ENCODE assay signal across 2 cellular contexts in the genomic region with DNA sequence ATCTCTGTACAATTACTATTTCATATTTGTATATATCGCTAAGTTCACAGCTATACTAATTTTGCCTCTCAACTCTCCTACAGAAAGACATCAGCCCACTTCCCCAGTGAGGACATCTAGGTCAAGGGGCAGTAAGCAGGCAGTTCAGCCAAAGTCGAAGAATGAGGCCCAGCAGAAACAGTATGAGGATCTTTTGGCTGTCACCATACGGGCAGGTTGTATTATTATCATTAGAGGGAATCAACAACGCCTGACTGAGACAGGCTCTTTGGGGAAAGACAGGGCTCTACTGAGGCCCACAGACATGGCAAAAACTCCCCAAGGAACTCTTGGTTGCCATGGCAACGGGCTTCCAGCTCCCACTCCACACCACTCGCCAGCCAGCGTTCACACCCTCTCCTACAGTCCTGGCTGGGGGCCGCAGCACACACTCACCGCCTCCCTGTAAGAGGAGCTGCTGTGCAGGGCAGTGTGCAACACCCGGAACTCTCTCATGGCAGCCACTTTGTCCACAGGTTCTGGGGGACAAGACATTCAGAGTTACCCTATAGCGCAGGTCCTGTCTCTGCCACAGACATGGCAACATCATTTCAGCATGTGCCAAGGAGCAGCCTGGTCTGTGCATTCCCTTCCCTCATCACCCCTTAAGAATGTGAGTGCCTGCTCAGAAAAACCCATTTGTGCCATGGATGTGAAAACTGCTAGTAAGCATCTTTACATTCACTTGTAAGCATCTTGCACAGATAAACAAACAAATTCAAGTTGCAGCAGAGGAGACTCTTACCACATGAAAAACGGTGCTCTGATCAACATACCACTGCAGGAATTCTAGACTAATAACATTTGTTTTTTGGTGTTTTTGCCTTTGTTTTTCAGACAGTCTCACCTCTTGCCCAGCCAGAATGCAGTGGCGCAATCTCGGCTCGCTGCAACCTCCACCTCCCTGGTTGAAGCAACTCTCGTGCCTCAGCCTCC.
TF ChIP-seq lines count a peak whose summit lies in the region.

No MANE protein-coding gene starts in this region.

TF ChIP-seq in Ishikawa, 13 proteins besides CTCF, POLR2A, EP300 and RAD21 (continued from another document):
- TF ChIP-seq, protein P1, sequence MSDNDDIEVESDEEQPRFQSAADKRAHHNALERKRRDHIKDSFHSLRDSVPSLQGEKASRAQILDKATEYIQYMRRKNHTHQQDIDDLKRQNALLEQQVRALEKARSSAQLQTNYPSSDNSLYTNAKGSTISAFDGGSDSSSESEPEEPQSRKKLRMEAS (IDR thresholded peaks at IDR 0.05) = no peak
- TF ChIP-seq, protein P2, sequence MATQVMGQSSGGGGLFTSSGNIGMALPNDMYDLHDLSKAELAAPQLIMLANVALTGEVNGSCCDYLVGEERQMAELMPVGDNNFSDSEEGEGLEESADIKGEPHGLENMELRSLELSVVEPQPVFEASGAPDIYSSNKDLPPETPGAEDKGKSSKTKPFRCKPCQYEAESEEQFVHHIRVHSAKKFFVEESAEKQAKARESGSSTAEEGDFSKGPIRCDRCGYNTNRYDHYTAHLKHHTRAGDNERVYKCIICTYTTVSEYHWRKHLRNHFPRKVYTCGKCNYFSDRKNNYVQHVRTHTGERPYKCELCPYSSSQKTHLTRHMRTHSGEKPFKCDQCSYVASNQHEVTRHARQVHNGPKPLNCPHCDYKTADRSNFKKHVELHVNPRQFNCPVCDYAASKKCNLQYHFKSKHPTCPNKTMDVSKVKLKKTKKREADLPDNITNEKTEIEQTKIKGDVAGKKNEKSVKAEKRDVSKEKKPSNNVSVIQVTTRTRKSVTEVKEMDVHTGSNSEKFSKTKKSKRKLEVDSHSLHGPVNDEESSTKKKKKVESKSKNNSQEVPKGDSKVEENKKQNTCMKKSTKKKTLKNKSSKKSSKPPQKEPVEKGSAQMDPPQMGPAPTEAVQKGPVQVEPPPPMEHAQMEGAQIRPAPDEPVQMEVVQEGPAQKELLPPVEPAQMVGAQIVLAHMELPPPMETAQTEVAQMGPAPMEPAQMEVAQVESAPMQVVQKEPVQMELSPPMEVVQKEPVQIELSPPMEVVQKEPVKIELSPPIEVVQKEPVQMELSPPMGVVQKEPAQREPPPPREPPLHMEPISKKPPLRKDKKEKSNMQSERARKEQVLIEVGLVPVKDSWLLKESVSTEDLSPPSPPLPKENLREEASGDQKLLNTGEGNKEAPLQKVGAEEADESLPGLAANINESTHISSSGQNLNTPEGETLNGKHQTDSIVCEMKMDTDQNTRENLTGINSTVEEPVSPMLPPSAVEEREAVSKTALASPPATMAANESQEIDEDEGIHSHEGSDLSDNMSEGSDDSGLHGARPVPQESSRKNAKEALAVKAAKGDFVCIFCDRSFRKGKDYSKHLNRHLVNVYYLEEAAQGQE (IDR thresholded peaks at IDR 0.05; ENCODE audit: low read depth) = no peak
- TF ChIP-seq CEBPB (IDR thresholded peaks at IDR 0.05) = peak; percentile 58
- TF ChIP-seq EGR1 (IDR thresholded peaks at IDR 0.05) = no peak
- TF ChIP-seq, protein P3, sequence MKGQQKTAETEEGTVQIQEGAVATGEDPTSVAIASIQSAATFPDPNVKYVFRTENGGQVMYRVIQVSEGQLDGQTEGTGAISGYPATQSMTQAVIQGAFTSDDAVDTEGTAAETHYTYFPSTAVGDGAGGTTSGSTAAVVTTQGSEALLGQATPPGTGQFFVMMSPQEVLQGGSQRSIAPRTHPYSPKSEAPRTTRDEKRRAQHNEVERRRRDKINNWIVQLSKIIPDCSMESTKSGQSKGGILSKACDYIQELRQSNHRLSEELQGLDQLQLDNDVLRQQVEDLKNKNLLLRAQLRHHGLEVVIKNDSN (IDR thresholded peaks at IDR 0.05) = no peak

TF ChIP-seq in HepG2, 621 proteins besides CTCF, POLR2A, EP300 and RAD21:
- TF ChIP-seq, protein P4, sequence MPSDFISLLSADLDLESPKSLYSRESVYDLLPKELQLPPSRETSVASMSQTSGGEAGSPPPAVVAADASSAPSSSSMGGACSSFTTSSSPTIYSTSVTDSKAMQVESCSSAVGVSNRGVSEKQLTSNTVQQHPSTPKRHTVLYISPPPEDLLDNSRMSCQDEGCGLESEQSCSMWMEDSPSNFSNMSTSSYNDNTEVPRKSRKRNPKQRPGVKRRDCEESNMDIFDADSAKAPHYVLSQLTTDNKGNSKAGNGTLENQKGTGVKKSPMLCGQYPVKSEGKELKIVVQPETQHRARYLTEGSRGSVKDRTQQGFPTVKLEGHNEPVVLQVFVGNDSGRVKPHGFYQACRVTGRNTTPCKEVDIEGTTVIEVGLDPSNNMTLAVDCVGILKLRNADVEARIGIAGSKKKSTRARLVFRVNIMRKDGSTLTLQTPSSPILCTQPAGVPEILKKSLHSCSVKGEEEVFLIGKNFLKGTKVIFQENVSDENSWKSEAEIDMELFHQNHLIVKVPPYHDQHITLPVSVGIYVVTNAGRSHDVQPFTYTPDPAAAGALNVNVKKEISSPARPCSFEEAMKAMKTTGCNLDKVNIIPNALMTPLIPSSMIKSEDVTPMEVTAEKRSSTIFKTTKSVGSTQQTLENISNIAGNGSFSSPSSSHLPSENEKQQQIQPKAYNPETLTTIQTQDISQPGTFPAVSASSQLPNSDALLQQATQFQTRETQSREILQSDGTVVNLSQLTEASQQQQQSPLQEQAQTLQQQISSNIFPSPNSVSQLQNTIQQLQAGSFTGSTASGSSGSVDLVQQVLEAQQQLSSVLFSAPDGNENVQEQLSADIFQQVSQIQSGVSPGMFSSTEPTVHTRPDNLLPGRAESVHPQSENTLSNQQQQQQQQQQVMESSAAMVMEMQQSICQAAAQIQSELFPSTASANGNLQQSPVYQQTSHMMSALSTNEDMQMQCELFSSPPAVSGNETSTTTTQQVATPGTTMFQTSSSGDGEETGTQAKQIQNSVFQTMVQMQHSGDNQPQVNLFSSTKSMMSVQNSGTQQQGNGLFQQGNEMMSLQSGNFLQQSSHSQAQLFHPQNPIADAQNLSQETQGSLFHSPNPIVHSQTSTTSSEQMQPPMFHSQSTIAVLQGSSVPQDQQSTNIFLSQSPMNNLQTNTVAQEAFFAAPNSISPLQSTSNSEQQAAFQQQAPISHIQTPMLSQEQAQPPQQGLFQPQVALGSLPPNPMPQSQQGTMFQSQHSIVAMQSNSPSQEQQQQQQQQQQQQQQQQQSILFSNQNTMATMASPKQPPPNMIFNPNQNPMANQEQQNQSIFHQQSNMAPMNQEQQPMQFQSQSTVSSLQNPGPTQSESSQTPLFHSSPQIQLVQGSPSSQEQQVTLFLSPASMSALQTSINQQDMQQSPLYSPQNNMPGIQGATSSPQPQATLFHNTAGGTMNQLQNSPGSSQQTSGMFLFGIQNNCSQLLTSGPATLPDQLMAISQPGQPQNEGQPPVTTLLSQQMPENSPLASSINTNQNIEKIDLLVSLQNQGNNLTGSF (CRISPR knock-in tag; IDR thresholded peaks at IDR 0.05) = no peak
- TF ChIP-seq ZNF598 (CRISPR knock-in tag; IDR thresholded peaks at IDR 0.05; ENCODE audit: borderline replicate concordance) (no peak), YEATS4 (CRISPR knock-in tag; IDR thresholded peaks at IDR 0.05; ENCODE audit: borderline replicate concordance) (no peak), ATF7-NPFF (CRISPR knock-in tag; IDR thresholded peaks at IDR 0.05; ENCODE audit: low read depth) (no peak), ZNF557 (CRISPR knock-in tag; IDR thresholded peaks at IDR 0.05) (no peak), RFX1 (IDR thresholded peaks at IDR 0.05) (peak; percentile 49)
- TF ChIP-seq, protein P5, sequence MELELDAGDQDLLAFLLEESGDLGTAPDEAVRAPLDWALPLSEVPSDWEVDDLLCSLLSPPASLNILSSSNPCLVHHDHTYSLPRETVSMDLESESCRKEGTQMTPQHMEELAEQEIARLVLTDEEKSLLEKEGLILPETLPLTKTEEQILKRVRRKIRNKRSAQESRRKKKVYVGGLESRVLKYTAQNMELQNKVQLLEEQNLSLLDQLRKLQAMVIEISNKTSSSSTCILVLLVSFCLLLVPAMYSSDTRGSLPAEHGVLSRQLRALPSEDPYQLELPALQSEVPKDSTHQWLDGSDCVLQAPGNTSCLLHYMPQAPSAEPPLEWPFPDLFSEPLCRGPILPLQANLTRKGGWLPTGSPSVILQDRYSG (CRISPR knock-in tag; IDR thresholded peaks at IDR 0.05) = no peak
